Comparison of ENCODE assay signal across 8 cellular contexts in genomic region chr10:61867374-61867773, GRCh38. TPM values are rescaled to one million over a fixed set of nuclear protein-coding genes. Genes with fewer than 3 reads are reported as not detected.
DNase-seq lines count a peak whose midpoint lies in the region; ATAC-seq and TF ChIP-seq lines count a peak whose summit lies in the region.
"Not testable (repeated sequence)": the region's sequence is repeated elsewhere in the genome, so short reads cannot be mapped to it uniquely, and the experiment has no call there.

No MANE protein-coding gene starts in this region.

- peaks cover 13% of the 10 kb centered on the region for H3K4me1 ChIP-seq in GM23248 (ENCODE audit: insufficient read depth)
- not testable (repeated sequence) for H3K4me1 ChIP-seq in left ventricle myocardium inferior, upper lobe of left lung

- not testable (repeated sequence) for TF ChIP-seq POLR2A in upper lobe of left lung (IDR thresholded peaks at IDR 0.05)

- intact Hi-C loops in activated naive CD4-positive, alpha-beta T cell treated with anti-CD3 and anti-CD28 coated beads for 36 hours (cut with micrococcal nuclease) = loop anchor here (1.0 kb wide), 1 partner anchor 116 kb away; no protein-coding TSS in a partner anchor
- intact Hi-C loops in left ventricle myocardium inferior (cut with micrococcal nuclease) = not testable (repeated sequence)

- DNase-seq in GM23248; choroid plexus epithelial cell (ENCODE audit: low read depth); upper lobe of left lung: not testable (repeated sequence)
- peak; percentile 7 to 24 for DNase-seq in activated CD4-positive, alpha-beta T cell treated with anti-CD3 and anti-CD28 coated beads, Interleukin-2, amount 50 U/mL, for 48 hours
- DNase-seq in activated naive CD4-positive, alpha-beta T cell treated with anti-CD3 and anti-CD28 coated beads for 36 hours = peak; percentile 21
- peak; percentile 15 for DNase-seq in left ventricle myocardium inferior
- peak; percentile 29 for DNase-seq in naive B cell
- DNase-seq in stimulated activated CD4-positive, alpha-beta T cell treated with anti-CD3 and anti-CD28 coated beads, Interleukin-2, amount 100 ng/mL, for 24 hours = peak; percentile 6 to 21

- H3K9ac ChIP-seq in GM23248 = 0 out of 2 replicates have a peak overlapping the region, but pooled peaks have one; percentile 25

- CTCF ChIA-PET in activated naive CD4-positive, alpha-beta T cell treated with anti-CD3 and anti-CD28 coated beads for 36 hours (lab: Charles Lee) = interaction anchor here (0.8 to 2.2 kb wide), 9 partner anchors 9 to 120 kb away, joined by 3 to 14 read pairs (median 3); no protein-coding TSS in a partner anchor

- H3K27me3 ChIP-seq in GM23248 (replicated peaks; ENCODE audit: insufficient read depth); left ventricle myocardium inferior (ENCODE audit: low read depth); upper lobe of left lung: not testable (repeated sequence)

- H3K36me3 ChIP-seq in GM23248 (ENCODE audit: low read depth); left ventricle myocardium inferior; upper lobe of left lung: not testable (repeated sequence)

- in situ Hi-C loops in GM23248 (cut with MboI) = not testable (repeated sequence)

- H3K4me1 Mint-ChIP-seq in activated naive CD4-positive, alpha-beta T cell treated with anti-CD3 and anti-CD28 coated beads for 36 hours (ENCODE audit: low read depth) = peaks cover 17% of the 10 kb centered on the region
- not testable (repeated sequence) for H3K4me1 Mint-ChIP-seq in naive B cell

- H3K9me3 ChIP-seq in GM23248 (ENCODE audit: low read depth); left ventricle myocardium inferior (replicated peaks); upper lobe of left lung: not testable (repeated sequence)

- H2AFZ ChIP-seq in GM23248 = peak overlapping the region; percentile 42

- H3K9me3 Mint-ChIP-seq in activated naive CD4-positive, alpha-beta T cell treated with anti-CD3 and anti-CD28 coated beads for 36 hours; naive B cell: not testable (repeated sequence)

- H3K9me2 ChIP-seq in GM23248 (ENCODE audit: insufficient read depth) = not testable (repeated sequence)

- H3K27me3 Mint-ChIP-seq in activated naive CD4-positive, alpha-beta T cell treated with anti-CD3 and anti-CD28 coated beads for 36 hours (ENCODE audit: low read depth); naive B cell: not testable (repeated sequence)

- H3K4me3 Mint-ChIP-seq in activated naive CD4-positive, alpha-beta T cell treated with anti-CD3 and anti-CD28 coated beads for 36 hours = peak overlapping the region; percentile 42
- H3K4me3 Mint-ChIP-seq in naive B cell = peak overlapping the region; percentile 67 to 89 (median 86)

- TF ChIP-seq EP300 in upper lobe of left lung (IDR thresholded peaks at IDR 0.05) = not testable (repeated sequence)

- H3K27ac Mint-ChIP-seq in activated naive CD4-positive, alpha-beta T cell treated with anti-CD3 and anti-CD28 coated beads for 36 hours = not testable (repeated sequence)
- peak overlapping the region in 1 of 6 donors; percentile 18 for H3K27ac Mint-ChIP-seq in naive B cell

- H3K4me3 ChIP-seq in GM23248 (peak overlapping the region; percentile 50; the same call in 1 of the 2 replicates), choroid plexus epithelial cell (ENCODE audit: low read depth, low read length) (peak overlapping the region; percentile 25), left ventricle myocardium inferior (peak overlapping the region; percentile 70), upper lobe of left lung (peak overlapping the region in 3 of 4 donors; percentile 40 to 52 (median 43))

- not testable (repeated sequence) for H3F3A ChIP-seq in GM23248 (ENCODE audit: insufficient read depth)

- TF ChIP-seq CTCF in choroid plexus epithelial cell (conservative IDR thresholded peaks at IDR 0.05; ENCODE audit: low read depth, low read length); left ventricle myocardium inferior (IDR thresholded peaks at IDR 0.05; ENCODE audit: borderline replicate concordance); upper lobe of left lung (IDR thresholded peaks at IDR 0.05): not testable (repeated sequence)

- H3K27ac ChIP-seq in GM23248 = not testable (repeated sequence)
- peak overlapping the region; percentile 33 for H3K27ac ChIP-seq in left ventricle myocardium inferior (replicated peaks)
- peak overlapping the region in 2 of 4 donors; percentile 62 to 69 for H3K27ac ChIP-seq in upper lobe of left lung

- not testable (repeated sequence) for H3K4me2 ChIP-seq in GM23248 (ENCODE audit: unreplicated experiment)

- H4K20me1 ChIP-seq in GM23248 (ENCODE audit: insufficient read depth) = not testable (repeated sequence)

- not testable (repeated sequence) for ATAC-seq in naive B cell (ENCODE audit: low read depth in 2 of 2); upper lobe of left lung (ENCODE audit: low FRiP score in 2 of 2)

- 32 to 45% methylated on average over 22 of the region's 22 CpGs for WGBS in GM23248 (ENCODE audit: low coverage in 1 of 2, low lambda C conversion rate in 2 of 2, missing lambda C conversion rate in 2 of 2), 2 experiments
- 67 to 68% methylated on average over 6 to 22 of the region's 22 CpGs for WGBS in upper lobe of left lung, 2 donors

- H3K36me3 Mint-ChIP-seq in activated naive CD4-positive, alpha-beta T cell treated with anti-CD3 and anti-CD28 coated beads for 36 hours (ENCODE audit: low read depth); naive B cell: not testable (repeated sequence)

- not testable (repeated sequence) for H3K79me2 ChIP-seq in GM23248 (ENCODE audit: insufficient read depth)

RNA-seq across cellular contexts. Expression of gene ARID5B, which starts 34.1 kb away (rescaled TPM):
- 56.7 and 60.6 TPM in 2 replicates for total RNA-seq in GM23248 (2014; rRNA removed; shearing (Covaris generic))
- polyA plus RNA-seq in GM23248 (2016; fragmentation: Nextera tagmentation; extraction: Ambion mirVana) = 76.8 and 78.8 TPM in 2 replicates
- 10 to 100 TPM; 86.3 to 87.1 TPM for total RNA-seq in activated naive CD4-positive, alpha-beta T cell treated with anti-CD3 and anti-CD28 coated beads for 36 hours
- total RNA-seq in left ventricle myocardium inferior = 13.7 TPM
- polyA plus RNA-seq in naive B cell (ENCODE audit: low read depth in 6 of 6) = 100 to 1,000 TPM in 5 of 6 donors, 10 to 100 TPM in 1; 68.6 to 165 (median 122) TPM
- total RNA-seq in upper lobe of left lung = 10 to 100 TPM; 20.2 to 51.3 (median 28.4) TPM
